ENCODE assay signal across 13 cellular contexts in the genomic region with DNA sequence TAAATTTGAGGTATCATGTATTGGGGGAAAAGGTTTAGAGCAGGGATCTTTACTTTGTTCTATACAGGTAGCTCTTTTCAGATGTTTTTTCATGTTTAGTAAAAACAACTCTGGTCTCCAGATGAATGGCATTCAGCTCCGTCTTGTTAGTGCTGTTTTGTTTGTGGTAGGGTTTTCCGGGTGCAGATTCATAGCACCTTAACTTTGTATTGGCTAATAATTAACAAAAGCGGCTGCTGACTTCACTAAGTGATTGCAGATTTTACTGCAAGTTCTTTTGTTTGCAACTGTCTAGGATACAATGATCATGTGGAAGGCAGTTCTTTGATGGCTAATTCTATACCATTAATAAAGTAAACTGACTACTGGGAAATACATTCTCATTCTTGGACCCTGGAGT. TPM values are rescaled to one million over a fixed set of nuclear protein-coding genes. Genes with fewer than 3 reads are reported as not detected.
A peak's percentile ranks its signal among the peaks of the same experiment; 100 is the strongest.
DNase-seq lines count a peak whose midpoint lies in the region; ATAC-seq and TF ChIP-seq lines count a peak whose summit lies in the region.
"Had no signal": no experiment of that assay in that cellular context is flagged by ENCODE, and none has a peak within 500 bp of the region (broad histone marks: within the 10 kb centered on the region; RNA-seq: fewer than 3 reads in every experiment).

No MANE protein-coding gene starts in this region.

- DNase-seq in MM.1S (no peak), renal cortical epithelial cell (ENCODE audit: low read depth) (peak; percentile 94), NCI-H2029 treated with DMSO at 0.1 percent for 48 hours (lab: John Stamatoyannopoulos, UW) (no peak), NCI-H2227 (lab: John Stamatoyannopoulos, UW; ENCODE audit: unreplicated experiment) (no peak), WERI-Rb-1 (no peak)
- DNase-seq in stimulated activated naive CD4-positive, alpha-beta T cell treated with Interleukin-2 at 50 U/mL for 16 hours (lab: John Stamatoyannopoulos, UW), result no peak
- DNase-seq: activated CD4-positive, alpha-beta T cell treated with anti-CD3 and anti-CD28 coated beads, Interleukin-2, amount 50 U/mL, for 4 hours; endodermal cell; NCI-H187 treated with DMSO at 0.1 percent for 48 hours; stimulated activated CD4-positive, alpha-beta T cell treated with anti-CD3 and anti-CD28 coated beads, Interleukin-2, amount 100 ng/mL, for 24 hours had no signal

- no peaks in the 10 kb centered on the region for H3K27me3 ChIP-seq in MM.1S (replicated peaks; ENCODE audit: insufficient read depth, low read length)
- no peaks in the 10 kb centered on the region for H3K27me3 ChIP-seq in WERI-Rb-1 (ENCODE audit: insufficient read depth, low read depth, severe bottlenecking)

- peaks cover 66% of the 10 kb centered on the region for H3K4me1 ChIP-seq in MM.1S (ENCODE audit: low read length)

- H3F3A ChIP-seq in MM.1S (ENCODE audit: insufficient read depth, low read length), result peaks cover 37% of the 10 kb centered on the region

- H3K4me2 ChIP-seq in MM.1S (ENCODE audit: low read depth, low read length), result peak overlapping the region; percentile 88

- no peaks in the 10 kb centered on the region for H3K79me2 ChIP-seq in MM.1S (ENCODE audit: low read length)

- H3K27ac ChIP-seq in MM.1S (ENCODE audit: low read length), result peak overlapping the region; percentile 98
- no peak overlapping the region for H3K27ac ChIP-seq in WERI-Rb-1
- H3K27ac ChIP-seq: thoracic aorta had no signal

- H3K9ac ChIP-seq in MM.1S (ENCODE audit: low read length), result peak overlapping the region; percentile 87

- no peaks in the 10 kb centered on the region for H4K20me1 ChIP-seq in MM.1S (ENCODE audit: insufficient read depth, low read length)

- H3K9me2 ChIP-seq in MM.1S (replicated peaks; ENCODE audit: insufficient read depth, low read length), result no peaks in the 10 kb centered on the region

- H3K9me3 ChIP-seq in MM.1S (replicated peaks; ENCODE audit: insufficient read depth, low read length), result no peaks in the 10 kb centered on the region
- no peaks in the 10 kb centered on the region for H3K9me3 ChIP-seq in WERI-Rb-1 (ENCODE audit: severe bottlenecking)
- H3K9me3 ChIP-seq: thoracic aorta had no signal

- H2AFZ ChIP-seq in MM.1S (ENCODE audit: low read length), result peak overlapping the region; percentile 46

- H3K4me3 ChIP-seq in MM.1S (ENCODE audit: low read length), result peak overlapping the region; percentile 57
- no peak overlapping the region for H3K4me3 ChIP-seq in WERI-Rb-1 (ENCODE audit: low read depth, low read length)
- H3K4me3 ChIP-seq: thoracic aorta had no signal

- ATAC-seq in GM19397 (IDR thresholded peaks at IDR 0.05; ENCODE audit: unreplicated experiment), result peak; percentile 28
- ATAC-seq in HG02885 (IDR thresholded peaks at IDR 0.05; ENCODE audit: poor library complexity, unreplicated experiment), result peak; percentile 2

- H3K36me3 ChIP-seq in MM.1S (replicated peaks; ENCODE audit: insufficient read depth, low read length) (no peaks in the 10 kb centered on the region), WERI-Rb-1 (no peaks in the 10 kb centered on the region)
- H3K36me3 ChIP-seq: thoracic aorta had no signal

- TF ChIP-seq CTCF in MM.1S (IDR thresholded peaks at IDR 0.05; ENCODE audit: low read length) (no peak), WERI-Rb-1 (IDR thresholded peaks at IDR 0.05; ENCODE audit: low read depth, low read length) (no peak)

RNA-seq across cellular contexts. Expression of a gene that starts 32.2 kb away (rescaled TPM):
- 6.1 and 16.0 TPM in 2 replicates for total RNA-seq in renal cortical epithelial cell

RNA-seq across cellular contexts. Expression of a gene that starts 38.4 kb away (rescaled TPM):
- total RNA-seq in renal cortical epithelial cell, result 8.5 and 12.8 TPM in 2 replicates
